In the genomic region with DNA sequence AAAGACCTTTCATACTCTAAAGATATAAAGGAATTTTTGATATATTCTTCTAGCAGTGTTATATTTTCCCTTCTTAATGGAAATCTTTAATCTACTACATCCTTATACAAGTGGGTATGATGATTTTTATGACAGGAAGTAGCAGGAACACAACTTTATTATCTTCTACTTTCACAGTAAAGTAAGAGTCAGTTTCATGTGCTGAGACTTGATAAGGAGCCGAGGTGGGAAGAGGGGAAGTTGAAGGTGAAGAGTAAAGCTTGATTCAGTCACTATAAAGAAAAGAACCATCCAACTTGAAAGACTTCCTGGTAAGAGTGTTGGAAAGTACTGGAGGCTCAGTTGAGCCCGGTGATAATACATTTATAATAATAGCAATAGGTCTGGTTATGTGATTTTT, we compare ENCODE assay signal across 28 cellular contexts.
"Had no signal": no experiment of that assay in that cellular context is flagged by ENCODE, and none has a peak within 500 bp of the region (broad histone marks: within the 10 kb centered on the region; RNA-seq: fewer than 3 reads in every experiment).

No MANE protein-coding gene starts in this region.

- DNase-seq: hypothalamus; immature natural killer cell; kidney; left ventricle myocardium inferior; mesendoderm; naive thymus-derived CD4-positive, alpha-beta T cell; ovary; posterior cingulate gyrus; retina; right cardiac atrium; stimulated activated CD4-positive, alpha-beta T cell treated with anti-CD3 and anti-CD28 coated beads, Interleukin-12 subunit alpha, Interleukin-12 subunit beta, amount 100 ng/mL, for 4 hours; stimulated activated CD4-positive, alpha-beta T cell treated with anti-CD3 and anti-CD28 coated beads, Interleukin-15, amount 100 ng/mL, for 24 hours; stimulated activated CD4-positive, alpha-beta T cell treated with anti-CD3 and anti-CD28 coated beads, Interleukin-2, amount 100 ng/mL, for 24 hours; stimulated activated CD4-positive, alpha-beta T cell treated with anti-CD3 and anti-CD28 coated beads, Interleukin-4, amount 100 ng/mL, for 1 hour; stimulated activated naive B cell treated with anti-CD40 and anti-IgM and Interleukin-4, amounts not matched to agents 10 μg/mL and 1 μg/mL and 100 μg/mL, for 72 hours; stimulated activated naive CD8-positive, alpha-beta T cell treated with anti-CD3 and anti-CD28 coated beads, Interleukin-15, Interleukin-2, amounts not matched to agents 100 U/mL and 50 U/mL, for 24 hours; stomach; tibial artery; trophoblast cell; uterus had no signal

- H3K4me1 ChIP-seq: left ventricle myocardium inferior, prostate gland, stomach, suprapubic skin, tibial artery, uterus had no signal

- ATAC-seq: naive thymus-derived CD4-positive, alpha-beta T cell; natural killer cell treated with Interleukin-12 subunit alpha and Interleukin-12 subunit beta and Interleukin-15 and Interleukin-18, amount 100 ng/mL, for 72 hours; right cardiac atrium; sciatic nerve; stimulated activated naive B cell treated with anti-CD40 and anti-IgM and Interleukin-4, amounts not matched to agents 10 μg/mL and 1 μg/mL and 100 μg/mL, for 72 hours; stimulated activated naive CD8-positive, alpha-beta T cell treated with anti-CD3 and anti-CD28 coated beads, Interleukin-15, Interleukin-2, amounts not matched to agents 100 U/mL and 50 U/mL, for 24 hours had no signal

- H3K36me3 ChIP-seq: left ventricle myocardium inferior, ovary, prostate gland, stomach, suprapubic skin, thoracic aorta, tibial artery, uterus had no signal

- H3K27ac ChIP-seq: left ventricle myocardium inferior, ovary, prostate gland, skin epidermis, stomach, suprapubic skin, thoracic aorta, tibial artery, uterus had no signal

- H3K4me3 ChIP-seq: left ventricle myocardium inferior, lung, ovary, prostate gland, skin epidermis, stomach, suprapubic skin, thoracic aorta, tibial artery, uterus had no signal

- FAIRE-seq: islet of Langerhans, kidney had no signal

- H3K27me3 ChIP-seq: ovary, tibial artery, uterus had no signal

- H3K9me3 ChIP-seq: ovary, prostate gland, suprapubic skin, thoracic aorta, uterus had no signal
